Comparison of ENCODE assay signal across 20 cellular contexts in genomic region chr4:74503580-74503979, GRCh38. TPM values are rescaled to one million over a fixed set of nuclear protein-coding genes. Genes with fewer than 3 reads are reported as not detected.
A peak's percentile ranks its signal among the peaks of the same experiment; 100 is the strongest.
DNase-seq lines count a peak whose midpoint lies in the region; ATAC-seq, FAIRE-seq and TF ChIP-seq lines count a peak whose summit lies in the region.
"Had no signal": no experiment of that assay in that cellular context is flagged by ENCODE, and none has a peak within 500 bp of the region (broad histone marks: within the 10 kb centered on the region; RNA-seq: fewer than 3 reads in every experiment).

No MANE protein-coding gene starts in this region.

- in situ Hi-C loops in GM23248 (cut with MboI), result no loop called here

- no peaks in the 10 kb centered on the region for H3K9me1 ChIP-seq in endothelial cell of umbilical vein (replicated peaks; ENCODE audit: control insufficient read depth, extremely low read depth, insufficient read depth, low read length)

- H3K27ac ChIP-seq in GM23248, result no peak overlapping the region
- peak overlapping the region; percentile 85 for H3K27ac ChIP-seq in endothelial cell of umbilical vein (ENCODE audit: insufficient read depth, low read depth, low read length)
- H3K27ac ChIP-seq: KMS-11 had no signal

- BruUV-seq in endothelial cell of umbilical vein (replicated peaks; lab: Mats Ljungman, UMichigan), result no TSS peak

- H3K4me3 ChIP-seq in GM23248, result no peak overlapping the region
- H3K4me3 ChIP-seq in endothelial cell of umbilical vein (replicated peaks in 1 of 3; ENCODE audit: insufficient read depth in 1 of 3, low read depth in 1 of 3, low read length in 3 of 3), result no peak overlapping the region
- H3K4me3 ChIP-seq in mucosa of descending colon, result no peak overlapping the region

- no peaks in the 10 kb centered on the region for H3K79me2 ChIP-seq in GM23248 (ENCODE audit: insufficient read depth)
- H3K79me2 ChIP-seq in endothelial cell of umbilical vein (ENCODE audit: control insufficient read depth, insufficient read depth, low read length), result no peaks in the 10 kb centered on the region

- H4K20me1 ChIP-seq in GM23248 (ENCODE audit: insufficient read depth) (no peaks in the 10 kb centered on the region), endothelial cell of umbilical vein (replicated peaks; ENCODE audit: control insufficient read depth, extremely low read depth, insufficient read depth, low read length) (no peaks in the 10 kb centered on the region)

- H3K27me3 ChIP-seq in GM23248 (replicated peaks; ENCODE audit: insufficient read depth) (no peaks in the 10 kb centered on the region), endothelial cell of umbilical vein (ENCODE audit: control insufficient read depth in 2 of 2, insufficient read depth in 2 of 2, low read length in 2 of 2) (no peaks in the 10 kb centered on the region)

- DNase-seq in GM23248, result peak; percentile 77
- DNase-seq in RCC 7860 (ENCODE audit: low spot score), result peak; percentile 77
- DNase-seq in endothelial cell of umbilical vein (ENCODE audit: low read depth, low spot score), result peak; percentile 83
- no peak for DNase-seq in mucosa of descending colon
- DNase-seq in NCI-H526 (lab: John Stamatoyannopoulos, UW), result no peak
- DNase-seq in GF-D8 (lab: John Stamatoyannopoulos, UW), result no peak
- no peak for DNase-seq in ecto neural progenitor cell (ENCODE audit: low spot score)
- DNase-seq: activated CD8-positive, alpha-beta memory T cell treated with anti-CD3 and anti-CD28 coated beads for 24 hours; activated gamma-delta T cell; C1 segment of cervical spinal cord; hippocampal formation; left ventricle myocardium superior; NCI-H1930; NCI-H748 treated with DMSO at 0.1 percent for 48 hours; nephron progenitor cell; stimulated activated naive CD8-positive, alpha-beta T cell treated with anti-CD3 and anti-CD28 coated beads, Interleukin-15, amount 100 ng/mL, for 72 hours had no signal

- H3K4me1 ChIP-seq in GM23248 (ENCODE audit: insufficient read depth) (peaks cover 43% of the 10 kb centered on the region), endothelial cell of umbilical vein (ENCODE audit: control insufficient read depth, extremely low read depth, insufficient read depth, low read length) (peaks cover 31% of the 10 kb centered on the region), mucosa of descending colon (ENCODE audit: low read depth) (no peaks in the 10 kb centered on the region)

- no peak overlapping the region for H3K9ac ChIP-seq in GM23248
- peak overlapping the region; percentile 63 for H3K9ac ChIP-seq in endothelial cell of umbilical vein (replicated peaks; ENCODE audit: extremely low read depth, insufficient read depth, low read length)
- H3K9ac ChIP-seq: KMS-11 had no signal

- dilution Hi-C loops in endothelial cell of umbilical vein (cut with MboI; ENCODE audit: extremely low pct_ligation_motif_present, low sequenced_read_pairs), result no loop called here

- peak; percentile 88 for ATAC-seq in mucosa of descending colon
- ATAC-seq in GM19351 (IDR thresholded peaks at IDR 0.05; ENCODE audit: unreplicated experiment), result no peak
- ATAC-seq: left ventricle myocardium superior; sciatic nerve; stimulated activated naive CD8-positive, alpha-beta T cell treated with anti-CD3 and anti-CD28 coated beads, Interleukin-15, amount 100 ng/mL, for 72 hours had no signal

- POLR2A ChIA-PET in endothelial cell of umbilical vein (lab: Charles Lee), result no interaction called here

- H3F3A ChIP-seq in GM23248 (ENCODE audit: insufficient read depth), result peaks cover 25% of the 10 kb centered on the region; the same call in 1 of the 2 replicates

- H3K9me3 ChIP-seq in GM23248 (ENCODE audit: low read depth) (no peaks in the 10 kb centered on the region), endothelial cell of umbilical vein (replicated peaks; ENCODE audit: control insufficient read depth, insufficient read depth, low read length) (no peaks in the 10 kb centered on the region), mucosa of descending colon (peaks cover 3% of the 10 kb centered on the region)

- H3K36me3 ChIP-seq in GM23248 (ENCODE audit: low read depth) (no peaks in the 10 kb centered on the region), endothelial cell of umbilical vein (ENCODE audit: control insufficient read depth in 2 of 2, extremely low read depth in 1 of 2, insufficient read depth in 2 of 2, low read length in 2 of 2) (no peaks in the 10 kb centered on the region), mucosa of descending colon (ENCODE audit: low read depth) (no peaks in the 10 kb centered on the region)

- intact Hi-C loops in endothelial cell of umbilical vein (cut with micrococcal nuclease), result loop anchor here (1.0 kb wide), 1 partner anchor 52 kb away; no protein-coding TSS in a partner anchor
- intact Hi-C loops in mucosa of descending colon (cut with DNase I, micrococcal nuclease), result no loop called here

- TF ChIP-seq CTCF in endothelial cell of umbilical vein (IDR thresholded peaks at IDR 0.05; ENCODE audit: extremely low read depth in 1 of 2, insufficient read depth in 1 of 2, low read depth in 1 of 2, low read length in 2 of 2) (no peak), mucosa of descending colon (IDR thresholded peaks at IDR 0.05) (no peak)

- TF ChIP-seq POLR2A in endothelial cell of umbilical vein (IDR thresholded peaks at IDR 0.05; ENCODE audit: low read depth, low read length), result no peak

- 47 to 52% methylated on average over 2 of the region's 2 CpGs for WGBS in GM23248 (ENCODE audit: low coverage in 1 of 2, low lambda C conversion rate in 2 of 2, missing lambda C conversion rate in 2 of 2), 2 experiments

- H3K4me2 ChIP-seq in GM23248 (ENCODE audit: unreplicated experiment), result no peak overlapping the region
- peak overlapping the region; percentile 66 for H3K4me2 ChIP-seq in endothelial cell of umbilical vein (ENCODE audit: insufficient read depth, low read length)
- H3K4me2 ChIP-seq: KMS-11 had no signal

- H3K9me2 ChIP-seq in GM23248 (ENCODE audit: insufficient read depth), result no peaks in the 10 kb centered on the region; the same call in 1 of the 2 replicates

- FAIRE-seq in RCC 7860 (lab: Jason Lieb, UNC) (no peak), endothelial cell of umbilical vein (lab: Jason Lieb, UNC) (peak; percentile 90)

- H2AFZ ChIP-seq in GM23248 (no peak overlapping the region), endothelial cell of umbilical vein (ENCODE audit: low read depth, low read length) (no peak overlapping the region)

- CTCF ChIA-PET in endothelial cell of umbilical vein (lab: Charles Lee), result interaction anchor here (0.9 to 1.7 kb wide), 3 partner anchors 37 to 168 kb away, joined by 3 to 5 read pairs (median 5); partner anchors contain the start of gene AREG

TF ChIP-seq in endothelial cell of umbilical vein, 7 proteins besides CTCF, POLR2A, EP300 and RAD21:
- TF ChIP-seq FOS (IDR thresholded peaks at IDR 0.05; ENCODE audit: borderline replicate concordance, insufficient read depth, low read length), result peak; percentile 98
- peak; percentile 93 for TF ChIP-seq JUN (IDR thresholded peaks at IDR 0.05; ENCODE audit: borderline replicate concordance, insufficient read depth, insufficient read length, low read depth)
- TF ChIP-seq POLR2AphosphoS5 (IDR thresholded peaks at IDR 0.05; ENCODE audit: insufficient read depth, low read depth, low read length), result peak; percentile 53
- TF ChIP-seq GATA2 (IDR thresholded peaks at IDR 0.05; ENCODE audit: insufficient read depth, insufficient read length, low read depth, low read length), result peak; percentile 70
- TF ChIP-seq, protein P1, sequence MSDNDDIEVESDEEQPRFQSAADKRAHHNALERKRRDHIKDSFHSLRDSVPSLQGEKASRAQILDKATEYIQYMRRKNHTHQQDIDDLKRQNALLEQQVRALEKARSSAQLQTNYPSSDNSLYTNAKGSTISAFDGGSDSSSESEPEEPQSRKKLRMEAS (IDR thresholded peaks at IDR 0.05; ENCODE audit: insufficient read depth, insufficient read length), result no peak
TF ChIP-seq in endothelial cell of umbilical vein: peak in this region for 4.

RNA-seq across cellular contexts. Expression of gene AREG, which starts 58.6 kb away (rescaled TPM):
- 0.97 TPM in 1 of 2 replicates, not detected in the other for total RNA-seq in GM23248 (2014; rRNA removed; shearing (Covaris generic))
- polyA plus RNA-seq in GM23248 (2016; fragmentation: Nextera tagmentation; extraction: Ambion mirVana), result 0.56 and 0.76 TPM in 2 replicates
- 0.46 and 0.55 TPM in 2 replicates for total RNA-seq in endothelial cell of umbilical vein
- polyA plus RNA-seq in endothelial cell of umbilical vein, result 0.11 and 0.17 TPM in 2 replicates
- 0.18 and 0.23 TPM in 2 replicates for polyA plus RNA-seq in endothelial cell of umbilical vein (2011; cell fraction: cytosol; rRNA removed)
- polyA plus RNA-seq in endothelial cell of umbilical vein (2011; cell fraction: nucleus; rRNA removed), result 0.29 and 0.58 TPM in 2 replicates
- 0.13 and 0.27 TPM in 2 replicates for polyA plus RNA-seq in endothelial cell of umbilical vein (2012)
- 1.2 TPM in 1 of 2 replicates, not detected in the other for polyA minus RNA-seq in endothelial cell of umbilical vein
- 3.5 TPM for polyA minus RNA-seq in endothelial cell of umbilical vein (2011; cell fraction: cytosol; rRNA and poly(A)+ RNA removed)
- 0.48 TPM in 1 of 2 replicates, not detected in the other for polyA minus RNA-seq in endothelial cell of umbilical vein (2011; cell fraction: nucleus; rRNA and poly(A)+ RNA removed)
- 10 to 100 TPM; 16.9 to 26.2 (median 18.9) TPM for total RNA-seq in mucosa of descending colon
- total RNA-seq: SK-MEL-5 had no signal

Comparison
In these comparisons a context has a peak if more than half of its experiments do, and no peak if none do; other contexts are left out.
1. DNase-seq: peak in GM23248 (single experiment), RCC 7860 (single experiment) and endothelial cell of umbilical vein (single experiment); none in mucosa of descending colon (0 of 3), NCI-H526 (0 of 2), GF-D8 (single experiment) and ecto neural progenitor cell (single experiment).